ENCODE assay signal across 16 cellular contexts in genomic region chr11:119745776-119746535, GRCh38. TPM values are rescaled to one million over a fixed set of nuclear protein-coding genes. Genes with fewer than 3 reads are reported as not detected.
DNase-seq lines count a peak whose midpoint lies in the region; ATAC-seq and TF ChIP-seq lines count a peak whose summit lies in the region.
"Had no signal": no experiment of that assay in that cellular context is flagged by ENCODE, and none has a peak within 500 bp of the region (broad histone marks: within the 10 kb centered on the region; RNA-seq: fewer than 3 reads in every experiment).

No MANE protein-coding gene starts in this region.

- no peak for TF ChIP-seq POLR2A in spleen (IDR thresholded peaks at IDR 0.05)

- H3K9me3 ChIP-seq in neural progenitor cell (ENCODE audit: low read depth), result no peaks in the 10 kb centered on the region
- H3K9me3 ChIP-seq in spleen, result no peaks in the 10 kb centered on the region

- H3K27me3 ChIP-seq in neural progenitor cell (peaks cover 32% of the 10 kb centered on the region), spleen (replicated peaks in 1 of 7) (peaks cover 0 to 73% (median 24%) of the 10 kb centered on the region in 7 donors)

- H3K36me3 ChIP-seq in neural progenitor cell, result no peaks in the 10 kb centered on the region
- H3K36me3 ChIP-seq in spleen, result no peaks in the 10 kb centered on the region

- H3K27ac ChIP-seq in angular gyrus (ENCODE audit: low read depth, low read length) (peak overlapping the region; percentile 50), neural progenitor cell (no peak overlapping the region), spleen (no peak overlapping the region)

- H2AFZ ChIP-seq in neural progenitor cell (replicated peaks), result no peak overlapping the region

- peaks cover 28 to 54% (median 46%) of the 10 kb centered on the region in 3 donors for H3K27me3 Mint-ChIP-seq in CD14-positive monocyte (ENCODE audit: low read depth in 3 of 3)
- H3K27me3 Mint-ChIP-seq in neural progenitor cell (ENCODE audit: insufficient read depth, low read depth), result peaks cover 21% of the 10 kb centered on the region
- peaks cover 32% of the 10 kb centered on the region for H3K27me3 Mint-ChIP-seq in activated CD4-positive, alpha-beta memory T cell treated with anti-CD3 and anti-CD28 coated beads, Interleukin-2, amount 10 ng/mL, durations not matched to agents 7 days and 5 days

- H3K4me3 ChIP-seq in neural progenitor cell (no peak overlapping the region), spleen (no peak overlapping the region)
- H3K4me3 ChIP-seq: GM12878 had no signal

- H3F3A ChIP-seq in neural progenitor cell (ENCODE audit: low read depth), result peaks cover 12% of the 10 kb centered on the region

- H3K4me3 Mint-ChIP-seq in CD14-positive monocyte, result no peak overlapping the region
- H3K4me3 Mint-ChIP-seq in neural progenitor cell, result no peak overlapping the region
- H3K4me3 Mint-ChIP-seq in activated CD4-positive, alpha-beta memory T cell treated with anti-CD3 and anti-CD28 coated beads, Interleukin-2, amount 10 ng/mL, durations not matched to agents 7 days and 5 days, result no peak overlapping the region
- H3K4me3 Mint-ChIP-seq: B cell; CD4-positive, alpha-beta memory T cell; H9 had no signal

- H3K9ac ChIP-seq in neural progenitor cell, result no peak overlapping the region

- H3K4me1 ChIP-seq in neural progenitor cell, result peaks cover 5% of the 10 kb centered on the region
- H3K4me1 ChIP-seq in spleen, result peaks cover 0 to 21% (median 13%) of the 10 kb centered on the region in 6 donors

- H3K27ac Mint-ChIP-seq in CD14-positive monocyte (peak overlapping the region in 1 of 7 donors; percentile 42), neural progenitor cell (peak overlapping the region; percentile 25)
- no peak overlapping the region for H3K27ac Mint-ChIP-seq in activated CD4-positive, alpha-beta memory T cell treated with anti-CD3 and anti-CD28 coated beads, Interleukin-2, amount 10 ng/mL, durations not matched to agents 7 days and 5 days
- H3K27ac Mint-ChIP-seq: B cell; CD4-positive, alpha-beta memory T cell; H9 had no signal

- H3K4me2 ChIP-seq in neural progenitor cell, result no peak overlapping the region

- H3K9me3 Mint-ChIP-seq in CD14-positive monocyte, result peaks cover 0 to 8% (median 0%) of the 10 kb centered on the region in 7 donors
- H3K9me3 Mint-ChIP-seq in neural progenitor cell, result no peaks in the 10 kb centered on the region
- H3K9me3 Mint-ChIP-seq in activated CD4-positive, alpha-beta memory T cell treated with anti-CD3 and anti-CD28 coated beads, Interleukin-2, amount 10 ng/mL, durations not matched to agents 7 days and 5 days, result no peaks in the 10 kb centered on the region
- H3K9me3 Mint-ChIP-seq: H9 had no signal

- no peaks in the 10 kb centered on the region for H4K20me1 ChIP-seq in neural progenitor cell (ENCODE audit: low read depth)

- POLR2A ChIA-PET in activated CD4-positive, alpha-beta memory T cell treated with anti-CD3 and anti-CD28 coated beads, Interleukin-2, amount 10 ng/mL, durations not matched to agents 7 days and 5 days (lab: Charles Lee), result no interaction called here

- intact Hi-C loops in CD14-positive monocyte (cut with micrococcal nuclease) (no loop called here), spleen (cut with DNase I; ENCODE audit: low total_unique reads) (no loop called here)

- no peak for ATAC-seq in GM19023 (IDR thresholded peaks at IDR 0.05; ENCODE audit: unreplicated experiment)
- ATAC-seq: GM12878, HepG2 had no signal

- DNase-seq in CD14-positive monocyte (ENCODE audit: low spot score) (peak; percentile 40), neural progenitor cell (ENCODE audit: low spot score) (no peak), spleen (peak; percentile 56), NCI-H128 (lab: John Stamatoyannopoulos, UW; ENCODE audit: unreplicated experiment) (no peak)
- DNase-seq in activated CD4-positive, alpha-beta memory T cell treated with anti-CD3 and anti-CD28 coated beads, Interleukin-2, amount 10 ng/mL, durations not matched to agents 7 days and 5 days, result no peak
- no peak for DNase-seq in stimulated activated CD4-positive, alpha-beta T cell treated with anti-CD3 and anti-CD28 coated beads, Interleukin-4, amount 100 ng/mL, for 1 hour
- DNase-seq: C1 segment of cervical spinal cord; CD4-positive, alpha-beta memory T cell; DMS79; GOT3; H9 had no signal

- H3K36me3 Mint-ChIP-seq in CD14-positive monocyte, result peaks cover 0 to 2% of the 10 kb centered on the region in 2 donors
- no peaks in the 10 kb centered on the region for H3K36me3 Mint-ChIP-seq in neural progenitor cell
- no peaks in the 10 kb centered on the region for H3K36me3 Mint-ChIP-seq in activated CD4-positive, alpha-beta memory T cell treated with anti-CD3 and anti-CD28 coated beads, Interleukin-2, amount 10 ng/mL, durations not matched to agents 7 days and 5 days (ENCODE audit: low read depth)
- H3K36me3 Mint-ChIP-seq: CD4-positive, alpha-beta memory T cell had no signal

- H3K79me2 ChIP-seq in neural progenitor cell (ENCODE audit: low read depth), result no peaks in the 10 kb centered on the region

- 83 to 91% (median 86%) methylated on average over 11 to 16 of the region's 16 CpGs for WGBS in spleen, 5 donors

- CTCF ChIA-PET in activated CD4-positive, alpha-beta memory T cell treated with anti-CD3 and anti-CD28 coated beads, Interleukin-2, amount 10 ng/mL, durations not matched to agents 7 days and 5 days (lab: Charles Lee), result interaction anchor here (1.6 kb wide), 1 partner anchor 17 kb away, joined by 6 read pairs; the partner anchor contains the start of gene NECTIN1

- TF ChIP-seq CTCF in CD14-positive monocyte (IDR thresholded peaks at IDR 0.05) (no peak), neural progenitor cell (IDR thresholded peaks at IDR 0.05) (no peak), spleen (IDR thresholded peaks at IDR 0.05 in 8 of 11, conservative IDR thresholded peaks at IDR 0.05 in 3 of 11) (no peak)

- H3K4me1 Mint-ChIP-seq in CD14-positive monocyte (peaks cover 3% of the 10 kb centered on the region), neural progenitor cell (peaks cover 17% of the 10 kb centered on the region)
- H3K4me1 Mint-ChIP-seq in activated CD4-positive, alpha-beta memory T cell treated with anti-CD3 and anti-CD28 coated beads, Interleukin-2, amount 10 ng/mL, durations not matched to agents 7 days and 5 days, result peaks cover 2% of the 10 kb centered on the region

RNA-seq across cellular contexts. Expression of gene NECTIN1, which starts 17.0 kb away (rescaled TPM):
- polyA plus RNA-seq in CD14-positive monocyte (under 1 TPM; 0.53 to 0.85 TPM), spleen (1 to 10 TPM in 2 of 3 donors, under 1 TPM in 1; 0.67 to 2.3 (median 1.1) TPM)
- total RNA-seq in neural progenitor cell (ENCODE audit: low replicate concordance) (19.5 and 27.4 TPM in 2 replicates), spleen (10 to 100 TPM in 1 of 7 donors, 1 to 10 TPM in 6; 4.6 to 16.2 (median 7.7) TPM)
- total RNA-seq in activated CD4-positive, alpha-beta memory T cell treated with anti-CD3 and anti-CD28 coated beads, Interleukin-2, amount 10 ng/mL, durations not matched to agents 7 days and 5 days, result 1 to 10 TPM; 1.7 to 1.9 TPM

Comparison
In these comparisons a context has a peak if more than half of its experiments do, and no peak if none do; other contexts are left out.
1. DNase-seq: peak in CD14-positive monocyte (single experiment) and spleen (single experiment); none in neural progenitor cell (single experiment), NCI-H128 (single experiment), activated CD4-positive, alpha-beta memory T cell treated with anti-CD3 and anti-CD28 coated beads, Interleukin-2, amount 10 ng/mL, durations not matched to agents 7 days and 5 days (single experiment) and stimulated activated CD4-positive, alpha-beta T cell treated with anti-CD3 and anti-CD28 coated beads, Interleukin-4, amount 100 ng/mL, for 1 hour (single experiment).